In the genomic region with DNA sequence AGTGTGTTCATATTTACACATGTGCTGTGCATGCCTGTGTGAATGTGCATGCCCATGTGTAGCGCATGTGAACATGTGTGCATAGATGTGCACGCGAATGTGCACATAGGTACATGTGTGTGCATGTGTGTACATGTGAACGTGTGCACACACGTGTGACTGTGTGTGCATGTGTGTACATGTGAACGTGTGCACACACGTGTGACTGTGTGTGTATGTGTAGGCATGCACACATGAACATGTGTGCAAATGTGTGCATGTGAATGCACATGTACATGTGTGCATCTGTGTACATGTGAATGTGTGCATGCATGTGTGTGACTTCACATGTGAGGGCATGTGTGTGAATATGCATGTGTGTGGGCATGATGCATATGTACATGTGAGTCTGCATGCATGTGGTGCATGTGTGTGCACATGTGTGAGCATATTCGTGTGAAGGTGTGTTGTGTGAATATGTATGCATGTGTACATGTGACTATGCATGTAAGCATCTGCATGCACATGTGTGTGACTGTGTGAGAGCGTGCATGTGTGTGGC, we compare ENCODE assay signal across 22 cellular contexts.
A peak's percentile ranks its signal among the peaks of the same experiment; 100 is the strongest.
DNase-seq lines count a peak whose midpoint lies in the region; ATAC-seq, FAIRE-seq and TF ChIP-seq lines count a peak whose summit lies in the region.
"Had no signal": no experiment of that assay in that cellular context is flagged by ENCODE, and none has a peak within 500 bp of the region (broad histone marks: within the 10 kb centered on the region; RNA-seq: fewer than 3 reads in every experiment).

No MANE protein-coding gene starts in this region.

- H3K9ac ChIP-seq in IMR-90 (ENCODE audit: low read depth, low read length) (no peak overlapping the region), endodermal cell (ENCODE audit: extremely low read depth, low read length, poor library complexity, severe bottlenecking) (no peak overlapping the region)

- H3K27me3 Mint-ChIP-seq in endodermal cell (ENCODE audit: insufficient read depth), result no peaks in the 10 kb centered on the region
- H3K27me3 Mint-ChIP-seq: CD4-positive, CD25-positive, alpha-beta regulatory T cell had no signal

- no peak overlapping the region for H2BK5ac ChIP-seq in IMR-90 (ENCODE audit: low read depth, low read length, poor library complexity, severe bottlenecking)

- in situ Hi-C loops in IMR-90 (cut with MboI; ENCODE audit: low sequenced_read_pairs), result no loop called here

- no TSS peak for BruUV-seq in IMR-90 (replicated peaks; lab: Mats Ljungman, UMichigan)

- no peaks in the 10 kb centered on the region for H3K9me1 ChIP-seq in IMR-90 (ENCODE audit: insufficient read depth, low read length)

- H3K4ac ChIP-seq in IMR-90 (ENCODE audit: low read depth, low read length), result no peak overlapping the region

- peak overlapping the region; percentile 23 for H2AK9ac ChIP-seq in IMR-90 (replicated peaks; ENCODE audit: low read depth, low read length, poor library complexity)

- FAIRE-seq in GM12891 (lab: Jason Lieb, UNC), result peak; percentile 92
- FAIRE-seq: K562, RCC 7860 had no signal

- H4K8ac ChIP-seq in IMR-90 (ENCODE audit: low read depth in 2 of 2, low read length in 2 of 2), result no peak overlapping the region

- no peaks in the 10 kb centered on the region for H3K79me1 ChIP-seq in IMR-90 (ENCODE audit: low read depth in 1 of 2, low read length in 2 of 2)

- H3K27me3 ChIP-seq in IMR-90 (ENCODE audit: control insufficient read depth, insufficient read depth, low read length), result no peaks in the 10 kb centered on the region; the same call in none of the 2 replicates
- no peaks in the 10 kb centered on the region for H3K27me3 ChIP-seq in endodermal cell (ENCODE audit: control insufficient read depth, insufficient read depth, low read length, poor library complexity, severe bottlenecking)
- H3K27me3 ChIP-seq in testis, result no peaks in the 10 kb centered on the region
- H3K27me3 ChIP-seq: MG63, SJCRH30 had no signal

- TF ChIP-seq POLR2A in GM12891 (IDR thresholded peaks at IDR 0.05; ENCODE audit: low read depth, low read length), result no peak
- no peak for TF ChIP-seq POLR2A in IMR-90 (IDR thresholded peaks at IDR 0.05; ENCODE audit: low read depth, low read length)
- no peak for TF ChIP-seq POLR2A in testis (IDR thresholded peaks at IDR 0.05)

- no peak overlapping the region for H3K14ac ChIP-seq in IMR-90 (replicated peaks; ENCODE audit: low read depth, low read length)

- no peak overlapping the region for H2BK20ac ChIP-seq in IMR-90 (ENCODE audit: low read depth, low read length)

- WGBS in IMR-90 (ENCODE audit: extremely low coverage in 2 of 2, insufficient read length in 1 of 2), 2 experiments, result 85% methylated on average over 7 of the region's 9 CpGs; no CpG with 5 or more reads in 1 of the 2 experiments
- WGBS in endodermal cell (ENCODE audit: insufficient coverage in 1 of 2, insufficient read length in 1 of 2), 2 experiments, result 92 to 95% methylated on average over 6 to 9 of the region's 9 CpGs
- 67 to 70% methylated on average over 8 to 9 of the region's 9 CpGs for WGBS in testis, 2 donors

- H3K27ac Mint-ChIP-seq in endodermal cell, result no peak overlapping the region
- H3K27ac Mint-ChIP-seq: H9 had no signal

- H3K36me3 ChIP-seq in IMR-90 (ENCODE audit: control insufficient read depth, insufficient read depth, low read length) (no peaks in the 10 kb centered on the region), endodermal cell (ENCODE audit: control insufficient read depth, insufficient read depth, low read length) (no peaks in the 10 kb centered on the region), testis (ENCODE audit: low read depth, missing control alignments) (no peaks in the 10 kb centered on the region)
- H3K36me3 ChIP-seq: MG63, SJCRH30 had no signal

- no peak for TF ChIP-seq CTCF in IMR-90 (conservative IDR thresholded peaks at IDR 0.05; ENCODE audit: low read depth, low read length)
- TF ChIP-seq CTCF in endodermal cell (conservative IDR thresholded peaks at IDR 0.05), result no peak
- TF ChIP-seq CTCF in testis (IDR thresholded peaks at IDR 0.05), result no peak

- H3K4me1 ChIP-seq in IMR-90 (ENCODE audit: control insufficient read depth, insufficient read depth, low read length) (no peaks in the 10 kb centered on the region), endodermal cell (ENCODE audit: control insufficient read depth, insufficient read depth, low read length) (no peaks in the 10 kb centered on the region), testis (no peaks in the 10 kb centered on the region)
- H3K4me1 ChIP-seq: SJCRH30 had no signal

- POLR2A ChIA-PET in IMR-90 (lab: Charles Lee; ENCODE audit: unreplicated experiment), result no interaction called here

- DNase-seq in GM12891 (ENCODE audit: insufficient read length, low spot score), result no peak
- no peak for DNase-seq in IMR-90
- DNase-seq in endodermal cell, result peak; percentile 19
- peak; percentile 8 for DNase-seq in testis
- no peak for DNase-seq in NCI-H524 treated with DMSO at 0.1 percent for 48 hours (lab: John Stamatoyannopoulos, UW)
- DNase-seq in Ammon's horn (ENCODE audit: low spot score), result no peak
- DNase-seq: CD4-positive, CD25-positive, alpha-beta regulatory T cell; COR-L47; DMS 273 treated with DMSO at 0.1 percent for 48 hours; DMS79 treated with DMSO at 0.1 percent for 48 hours; H9; MG63; NCI-H1417; NCI-H1694 treated with DMSO at 0.1 percent for 48 hours; NCI-H2081 treated with DMSO at 0.1 percent for 48 hours; NCI-H446; NCI-H526 treated with DMSO at 0.1 percent for 48 hours; OCI-M1; SJCRH30 had no signal

- CTCF ChIA-PET in IMR-90 (lab: Yijun Ruan, JAX), result no interaction called here

- H3K27ac ChIP-seq in IMR-90 (ENCODE audit: insufficient read depth, low read length), result no peak overlapping the region
- H3K27ac ChIP-seq in endodermal cell (ENCODE audit: low read depth, low read length), result no peak overlapping the region
- H3K27ac ChIP-seq in testis, result no peak overlapping the region
- H3K27ac ChIP-seq: SJCRH30 had no signal

- H3K23ac ChIP-seq in IMR-90 (ENCODE audit: low read depth, low read length), result no peak overlapping the region

- H2BK15ac ChIP-seq in IMR-90 (ENCODE audit: low read depth, low read length), result no peak overlapping the region

- H2AK5ac ChIP-seq in IMR-90 (ENCODE audit: low read depth, low read length), result no peak overlapping the region

- H3K9me3 ChIP-seq in IMR-90 (ENCODE audit: control insufficient read depth, insufficient read depth, low read length) (peaks cover 8% of the 10 kb centered on the region), endodermal cell (ENCODE audit: control insufficient read depth, low read length) (peaks cover 7% of the 10 kb centered on the region), testis (no peaks in the 10 kb centered on the region)
- H3K9me3 ChIP-seq: MG63, SJCRH30 had no signal

- dilution Hi-C loops in IMR-90 (cut with HindIII; ENCODE audit: low sequenced_read_pairs, unreplicated experiment), result no loop called here

- H2AFZ ChIP-seq in IMR-90 (replicated peaks; ENCODE audit: low read length, poor library complexity), result peak overlapping the region; percentile 46

- H2BK120ac ChIP-seq in IMR-90 (ENCODE audit: low read depth, low read length), result no peak overlapping the region

- no peak overlapping the region for H3K18ac ChIP-seq in IMR-90 (ENCODE audit: low read depth, low read length)

- intact Hi-C loops in IMR-90 (cut with micrococcal nuclease), result no loop called here
- intact Hi-C loops in testis (cut with DNase I; ENCODE audit: low total_unique reads), result no loop called here

- no peaks in the 10 kb centered on the region for H3K4me1 Mint-ChIP-seq in endodermal cell
- H3K4me1 Mint-ChIP-seq: CD4-positive, CD25-positive, alpha-beta regulatory T cell had no signal

- H3K4me3 ChIP-seq in IMR-90 (ENCODE audit: insufficient read depth, low read depth, low read length) (no peak overlapping the region), endodermal cell (ENCODE audit: low read length) (no peak overlapping the region), testis (no peak overlapping the region)
- H3K4me3 ChIP-seq: K562, MG63, SJCRH30 had no signal

- no peak for ATAC-seq in IMR-90 (ENCODE audit: low read depth)
- no peak for ATAC-seq in HG03280 (IDR thresholded peaks at IDR 0.05; ENCODE audit: unreplicated experiment)
- ATAC-seq: K562 had no signal

- no peak for TF ChIP-seq RAD21 in IMR-90 (IDR thresholded peaks at IDR 0.05; ENCODE audit: low read length)

- no peaks in the 10 kb centered on the region for H4K20me1 ChIP-seq in IMR-90 (ENCODE audit: insufficient read depth, low read length)

- no peak overlapping the region for H4K5ac ChIP-seq in IMR-90 (ENCODE audit: low read depth, low read length)

- H3K36me3 Mint-ChIP-seq in endodermal cell (ENCODE audit: low read depth), result no peaks in the 10 kb centered on the region
- H3K36me3 Mint-ChIP-seq: CD4-positive, CD25-positive, alpha-beta regulatory T cell had no signal

- H3K9me3 Mint-ChIP-seq in endodermal cell, result peaks cover 3% of the 10 kb centered on the region

- no peak overlapping the region for H3K56ac ChIP-seq in IMR-90 (ENCODE audit: extremely low read depth, insufficient read depth, low read length)

- H3K4me3 Mint-ChIP-seq in endodermal cell, result no peak overlapping the region
- H3K4me3 Mint-ChIP-seq: CD4-positive, CD25-positive, alpha-beta regulatory T cell; H9 had no signal

- no peak overlapping the region for H4K91ac ChIP-seq in IMR-90 (ENCODE audit: insufficient read depth, low read depth, low read length)

- no peak overlapping the region for H3K4me2 ChIP-seq in IMR-90 (ENCODE audit: low read depth, low read length)

TF ChIP-seq in GM12891, 5 proteins besides CTCF, POLR2A, EP300 and RAD21:
- TF ChIP-seq TAF1 (IDR thresholded peaks at IDR 0.05; ENCODE audit: low read depth, low read length), result no peak
- TF ChIP-seq PAX5 (IDR thresholded peaks at IDR 0.05; ENCODE audit: insufficient read depth, low read length, severe bottlenecking), result no peak
- no peak for TF ChIP-seq SPI1 (IDR thresholded peaks at IDR 0.05; ENCODE audit: low read depth, low read length)
- no peak for TF ChIP-seq POLR2AphosphoS5 (IDR thresholded peaks at IDR 0.05; ENCODE audit: low read depth, low read length)
- no peak for TF ChIP-seq POU2F2 (IDR thresholded peaks at IDR 0.05; ENCODE audit: low read depth, low read length)

TF ChIP-seq in IMR-90, 13 proteins besides CTCF, POLR2A, EP300 and RAD21 (continues in another document):
- TF ChIP-seq CHD1 (IDR thresholded peaks at IDR 0.05; ENCODE audit: low read depth, low read length), result no peak
- no peak for TF ChIP-seq ELK1 (IDR thresholded peaks at IDR 0.05; ENCODE audit: borderline replicate concordance, low read depth, low read length)
- TF ChIP-seq BHLHE40 (IDR thresholded peaks at IDR 0.05; ENCODE audit: low read depth, low read length), result no peak
- no peak for TF ChIP-seq NFE2L2 (IDR thresholded peaks at IDR 0.05; ENCODE audit: low read depth, low read length)
- TF ChIP-seq MAFK (IDR thresholded peaks at IDR 0.05; ENCODE audit: low read depth, low read length), result no peak

Comparison
In these comparisons a context has a peak if more than half of its experiments do, and no peak if none do; other contexts are left out.
1. DNase-seq: peak in endodermal cell (single experiment) and testis (single experiment); none in GM12891 (single experiment), IMR-90 (single experiment), NCI-H524 treated with DMSO at 0.1 percent for 48 hours (single experiment) and Ammon's horn (single experiment).